Comparison of ENCODE assay signal across 20 cellular contexts in genomic region chr21:38838598-38839369, GRCh38. TPM values are rescaled to one million over a fixed set of nuclear protein-coding genes. Genes with fewer than 3 reads are reported as not detected.
A peak's percentile ranks its signal among the peaks of the same experiment; 100 is the strongest.
DNase-seq lines count a peak whose midpoint lies in the region; ATAC-seq, FAIRE-seq and TF ChIP-seq lines count a peak whose summit lies in the region.
"Had no signal": no experiment of that assay in that cellular context is flagged by ENCODE, and none has a peak within 500 bp of the region (broad histone marks: within the 10 kb centered on the region; RNA-seq: fewer than 3 reads in every experiment).

No MANE protein-coding gene starts in this region.

- H3K9ac ChIP-seq in mammary epithelial cell (ENCODE audit: insufficient read depth, low read length) (no peak overlapping the region), HepG2 (ENCODE audit: insufficient read depth, low read depth, low read length) (no peak overlapping the region)

- H3K4me1 ChIP-seq in breast epithelium (no peaks in the 10 kb centered on the region), mammary epithelial cell (ENCODE audit: insufficient read depth, low read length) (peaks cover 33% of the 10 kb centered on the region), HepG2 (ENCODE audit: insufficient read depth, low read length) (peaks cover 41% of the 10 kb centered on the region), vagina (peaks cover 29% of the 10 kb centered on the region), thyroid gland (no peaks in the 10 kb centered on the region)
- H3K4me1 ChIP-seq: prostate gland, spleen had no signal

- H2AFZ ChIP-seq in mammary epithelial cell (ENCODE audit: low read depth, low read length), result no peak overlapping the region
- H2AFZ ChIP-seq in HepG2 (ENCODE audit: low read length), result no peak overlapping the region

- TF ChIP-seq RAD21 in HepG2 (CRISPR knock-in tag; IDR thresholded peaks at IDR 0.05), result no peak

- WGBS in mammary epithelial cell (ENCODE audit: low coverage, missing lambda C conversion rate), result 96% methylated on average over 11 of the region's 12 CpGs
- 54% methylated on average over 9 of the region's 12 CpGs for WGBS in HepG2 (ENCODE audit: low lambda C conversion rate)
- 81 to 90% methylated on average over 12 of the region's 12 CpGs for WGBS in thyroid gland, 2 donors

- BruUV-seq in MCF 10A (replicated peaks; lab: Mats Ljungman, UMichigan), result no TSS peak
- no TSS peak for BruUV-seq in mammary epithelial cell (replicated peaks; lab: Mats Ljungman, UMichigan)
- BruUV-seq in HepG2 (replicated peaks; lab: Mats Ljungman, UMichigan), result no TSS peak

- POLR2A ChIA-PET in MCF 10A (lab: Yijun Ruan, JAX) (interaction anchor here (0.7 to 4.0 kb wide), 24 partner anchors 9 to 210 kb away, joined by 3 to 28 read pairs (median 4); no protein-coding TSS in a partner anchor), HepG2 (lab: Yijun Ruan, JAX) (no interaction called here)

- H3K9me3 ChIP-seq in breast epithelium (no peaks in the 10 kb centered on the region), mammary epithelial cell (replicated peaks; ENCODE audit: insufficient read depth, low read length) (no peaks in the 10 kb centered on the region), HepG2 (ENCODE audit: low read length) (0 out of 2 replicates have a peak, but pooled peaks cover 5% of the 10 kb centered on the region), vagina (no peaks in the 10 kb centered on the region), thyroid gland (no peaks in the 10 kb centered on the region)
- H3K9me3 ChIP-seq: prostate gland, spleen, stomach had no signal

- H3K4me3 ChIP-seq in breast epithelium (no peak overlapping the region), mammary epithelial cell (replicated peaks in 1 of 3; ENCODE audit: insufficient read depth in 1 of 3, low read depth in 2 of 3, low read length in 3 of 3) (no peak overlapping the region), HepG2 (replicated peaks in 1 of 3; ENCODE audit: insufficient read depth in 1 of 3, low read depth in 2 of 3, low read length in 3 of 3) (no peak overlapping the region), vagina (no peak overlapping the region), thyroid gland (replicated peaks in 1 of 3) (no peak overlapping the region)
- H3K4me3 ChIP-seq: prostate gland, spleen, stomach had no signal

- H3K27ac Mint-ChIP-seq in MCF 10A (ENCODE audit: low read depth, unreplicated experiment), result peak overlapping the region; percentile 88

- DNase-seq in MCF 10A (ENCODE audit: unreplicated experiment), result no peak
- no peak for DNase-seq in breast epithelium (ENCODE audit: low spot score in 2 of 2)
- DNase-seq in mammary epithelial cell, result no peak
- no peak for DNase-seq in HepG2 (ENCODE audit: low spot score)
- peak; percentile 81 to 93 for DNase-seq in vagina (ENCODE audit: extremely low spot score in 2 of 2)
- DNase-seq in middle frontal gyrus (ENCODE audit: extremely low spot score, low spot score), result no peak
- no peak for DNase-seq in thyroid gland
- DNase-seq: activated CD4-positive, alpha-beta T cell treated with anti-CD3 and anti-CD28 coated beads, Interleukin-2, amount 50 U/mL, for 4 hours; activated gamma-delta T cell; C1 segment of cervical spinal cord; NCI-H1436; NCI-H524 treated with DMSO at 0.1 percent for 48 hours; Right ventricle myocardium superior; spleen; stimulated activated CD4-positive, alpha-beta T cell treated with anti-CD3 and anti-CD28 coated beads, Interleukin-4, amount 100 ng/mL, for 24 hours; stomach had no signal

- TF ChIP-seq POLR2A in breast epithelium (IDR thresholded peaks at IDR 0.05), result no peak
- TF ChIP-seq POLR2A in HepG2 (IDR thresholded peaks at IDR 0.05; ENCODE audit: insufficient read depth in 1 of 2, low read depth in 2 of 2, low read length in 2 of 2), result no peak
- TF ChIP-seq POLR2A in vagina (IDR thresholded peaks at IDR 0.05), result no peak
- no peak for TF ChIP-seq POLR2A in thyroid gland (IDR thresholded peaks at IDR 0.05)

- no peak overlapping the region for H3K27ac ChIP-seq in breast epithelium
- H3K27ac ChIP-seq in mammary epithelial cell (ENCODE audit: insufficient read depth, low read depth, low read length), result peak overlapping the region; percentile 96
- H3K27ac ChIP-seq in HepG2 (ENCODE audit: extremely low read length, insufficient read depth, low read length), result no peak overlapping the region
- peak overlapping the region; percentile 54 for H3K27ac ChIP-seq in vagina
- H3K27ac ChIP-seq in thyroid gland, result no peak overlapping the region
- H3K27ac ChIP-seq: prostate gland, spleen had no signal

- no peaks in the 10 kb centered on the region for H3K27me3 ChIP-seq in breast epithelium
- H3K27me3 ChIP-seq in mammary epithelial cell (ENCODE audit: insufficient read depth, low read length), result no peaks in the 10 kb centered on the region
- no peaks in the 10 kb centered on the region for H3K27me3 ChIP-seq in HepG2 (ENCODE audit: control insufficient read depth in 1 of 2, insufficient read depth in 2 of 2, low read length in 2 of 2)
- H3K27me3 ChIP-seq in vagina, result no peaks in the 10 kb centered on the region
- no peaks in the 10 kb centered on the region for H3K27me3 ChIP-seq in thyroid gland
- H3K27me3 ChIP-seq: spleen, stomach had no signal

- no peaks in the 10 kb centered on the region for H3K9me3 Mint-ChIP-seq in MCF 10A (ENCODE audit: unreplicated experiment)
- H3K9me3 Mint-ChIP-seq: neural crest cell had no signal

- H3K4me3 Mint-ChIP-seq in MCF 10A (ENCODE audit: unreplicated experiment), result peak overlapping the region; percentile 15
- H3K4me3 Mint-ChIP-seq: neural crest cell had no signal

- peak; percentile 58 for ATAC-seq in HepG2
- ATAC-seq in HG03457 (IDR thresholded peaks at IDR 0.05; ENCODE audit: unreplicated experiment), result no peak

- dilution Hi-C loops in mammary epithelial cell (cut with HindIII; ENCODE audit: low sequenced_read_pairs), result no loop called here

- H3K4me2 ChIP-seq in mammary epithelial cell (ENCODE audit: insufficient read depth, low read depth, low read length) (no peak overlapping the region), HepG2 (ENCODE audit: low read depth, low read length) (no peak overlapping the region)

- no peaks in the 10 kb centered on the region for H4K20me1 ChIP-seq in mammary epithelial cell (ENCODE audit: insufficient read depth, low read length)
- no peaks in the 10 kb centered on the region for H4K20me1 ChIP-seq in HepG2 (ENCODE audit: insufficient read depth, low read length)

- H3K36me3 ChIP-seq in breast epithelium, result no peaks in the 10 kb centered on the region
- H3K36me3 ChIP-seq in mammary epithelial cell (ENCODE audit: insufficient read depth, low read length), result no peaks in the 10 kb centered on the region
- no peaks in the 10 kb centered on the region for H3K36me3 ChIP-seq in HepG2 (replicated peaks in 1 of 2; ENCODE audit: control insufficient read depth in 1 of 2, insufficient read depth in 2 of 2, low read length in 2 of 2)
- H3K36me3 ChIP-seq in vagina, result no peaks in the 10 kb centered on the region
- H3K36me3 ChIP-seq in thyroid gland, result no peaks in the 10 kb centered on the region
- H3K36me3 ChIP-seq: prostate gland, spleen, stomach had no signal

- H3K36me3 Mint-ChIP-seq in MCF 10A (ENCODE audit: insufficient read depth, unreplicated experiment), result no peaks in the 10 kb centered on the region

- H3K79me2 ChIP-seq in mammary epithelial cell (ENCODE audit: insufficient read depth, low read length) (no peaks in the 10 kb centered on the region), HepG2 (ENCODE audit: insufficient read depth, low read length) (no peaks in the 10 kb centered on the region)

- TF ChIP-seq CTCF in MCF 10A (IDR thresholded peaks at IDR 0.05; ENCODE audit: unreplicated experiment) (no peak), breast epithelium (IDR thresholded peaks at IDR 0.05) (no peak), mammary epithelial cell (conservative IDR thresholded peaks at IDR 0.05 in 1 of 2, IDR thresholded peaks at IDR 0.05 in 1 of 2; ENCODE audit: extremely low read depth in 1 of 2, insufficient read depth in 1 of 2, low read depth in 1 of 2, low read length in 2 of 2) (no peak), HepG2 (CRISPR knock-in tag; IDR thresholded peaks at IDR 0.05) (no peak), vagina (IDR thresholded peaks at IDR 0.05) (no peak), thyroid gland (IDR thresholded peaks at IDR 0.05) (no peak)

- CTCF ChIA-PET in MCF 10A (lab: Yijun Ruan, JAX), result interaction anchor here (0.6 to 2.2 kb wide), 7 partner anchors 12 to 1138 kb away, joined by 3 to 6 read pairs (median 3); no protein-coding TSS in a partner anchor
- CTCF ChIA-PET in mammary epithelial cell (lab: Charles Lee; ENCODE audit: low non-redundant PET), result no interaction called here
- CTCF ChIA-PET in HepG2 (lab: Yijun Ruan, JAX; ENCODE audit: low intra/inter-chr PET ratio, low total read pairs), result no interaction called here

- no peaks in the 10 kb centered on the region for H3K27me3 Mint-ChIP-seq in MCF 10A (ENCODE audit: insufficient read depth, unreplicated experiment)

- TF ChIP-seq EP300 in HepG2 (IDR thresholded peaks at IDR 0.05; ENCODE audit: low read depth in 2 of 2, low read length in 2 of 2) (no peak), HepG2 (CRISPR knock-in tag; IDR thresholded peaks at IDR 0.05; ENCODE audit: borderline replicate concordance) (no peak)

- in situ Hi-C loops in mammary epithelial cell (cut with MboI; ENCODE audit: low sequenced_read_pairs in 2 of 2), result no loop called here
- in situ Hi-C loops in HepG2 (cut with HindIII; ENCODE audit: extremely low pct_ligation_motif_present, low pct_unique_long_range_greater_than_20kb), result no loop called here

- no peak for FAIRE-seq in HepG2 (lab: Jason Lieb, UNC)
- FAIRE-seq: urothelium cell line had no signal

- intact Hi-C loops in MCF 10A (cut with micrococcal nuclease), result loop anchor here (1.0 to 2.0 kb wide), 2 partner anchors 7 to 28 kb away; no protein-coding TSS in a partner anchor
- intact Hi-C loops in breast epithelium (cut with DNase I; ENCODE audit: low total_unique reads), result no loop called here
- intact Hi-C loops in mammary epithelial cell (cut with micrococcal nuclease), result loop anchor here (1.0 to 2.0 kb wide), 2 partner anchors 66 to 74 kb away; no protein-coding TSS in a partner anchor
- intact Hi-C loops in HepG2 (cut with micrococcal nuclease; ENCODE audit: unreplicated experiment), result no loop called here
- intact Hi-C loops in vagina (cut with DNase I), result no loop called here
- intact Hi-C loops in thyroid gland (cut with DNase I), result no loop called here

- H3K4me1 Mint-ChIP-seq in MCF 10A (ENCODE audit: insufficient read depth, unreplicated experiment), result peaks cover 38% of the 10 kb centered on the region
- H3K4me1 Mint-ChIP-seq: neural crest cell had no signal

RNA-seq across cellular contexts. Expression of gene ETS2, which starts 33.1 kb away (rescaled TPM):
- total RNA-seq in MCF 10A (2022), result 109 and 126 TPM in 2 replicates
- total RNA-seq in breast epithelium, result 10 to 100 TPM; 48.0 to 60.0 (median 57.5) TPM
- total RNA-seq in mammary epithelial cell, result 10 to 100 TPM; 60.3 to 62.3 TPM
- 21.9 TPM for polyA plus RNA-seq in mammary epithelial cell
- polyA minus RNA-seq in mammary epithelial cell, result 27.6 TPM
- total RNA-seq in HepG2 (2016; rRNA removed; fragmentation: Illumina TruSeq; extraction: Trizol), result 24.6 and 28.2 TPM in 2 replicates
- 3.8 and 4.0 TPM in 2 replicates for total RNA-seq in HepG2 (2016; cell fraction: cytosol; rRNA removed; fragmentation: Illumina TruSeq; extraction: Trizol; ENCODE audit: low read depth)
- total RNA-seq in HepG2 (2016; cell fraction: insoluble cytoplasmic fraction; rRNA removed; fragmentation: Illumina TruSeq; extraction: Trizol), result 23.9 and 25.8 TPM in 2 replicates
- total RNA-seq in HepG2 (2016; cell fraction: membrane; rRNA removed; fragmentation: Illumina TruSeq; extraction: Trizol), result 12.7 and 13.7 TPM in 2 replicates
- 18.7 and 22.0 TPM in 2 replicates for total RNA-seq in HepG2 (2016; cell fraction: nucleus; rRNA removed; fragmentation: Illumina TruSeq; extraction: Trizol)
- polyA plus RNA-seq in HepG2 (2011; rRNA removed), result 64.4 and 71.4 TPM in 2 replicates
- 35.2 and 41.5 TPM in 2 replicates for polyA plus RNA-seq in HepG2 (2011; cell fraction: cytosol; rRNA removed)
- 84.4 and 87.5 TPM in 2 replicates for polyA plus RNA-seq in HepG2 (2011; cell fraction: nucleus; rRNA removed)
- 88.7 and 93.9 TPM in 2 replicates for polyA plus RNA-seq in HepG2 (2012)
- polyA plus RNA-seq in HepG2 (2016; cell fraction: cytosol; fragmentation: Illumina TruSeq; extraction: Trizol; ENCODE audit: low read depth), result 4.9 and 5.3 TPM in 2 replicates
- polyA plus RNA-seq in HepG2 (2016; cell fraction: insoluble cytoplasmic fraction; fragmentation: Illumina TruSeq; extraction: Trizol; ENCODE audit: low read depth), result 32.4 and 34.7 TPM in 2 replicates
- polyA plus RNA-seq in HepG2 (2016; cell fraction: membrane; fragmentation: Illumina TruSeq; extraction: Trizol; ENCODE audit: low read depth), result 11.1 and 13.2 TPM in 2 replicates
- 37.6 and 39.9 TPM in 2 replicates for polyA plus RNA-seq in HepG2 (2016; cell fraction: nucleus; fragmentation: Illumina TruSeq; extraction: Trizol; ENCODE audit: insufficient read depth, low read depth)
- polyA minus RNA-seq in HepG2 (2011; rRNA and poly(A)+ RNA removed; ENCODE audit: low replicate concordance), result 29.2 and 54.2 TPM in 2 replicates
- polyA minus RNA-seq in HepG2 (2011; cell fraction: cytosol; rRNA and poly(A)+ RNA removed), result 54.7 and 59.7 TPM in 2 replicates
- polyA minus RNA-seq in HepG2 (2011; cell fraction: nucleus; rRNA and poly(A)+ RNA removed), result 39.1 and 52.8 TPM in 2 replicates
- total RNA-seq in vagina, result 134 TPM
- total RNA-seq in thyroid gland, result 10 to 100 TPM; 36.6 to 92.2 (median 56.3) TPM

Comparison
In these comparisons a context has a peak if more than half of its experiments do, and no peak if none do; other contexts are left out.
1. H3K27ac ChIP-seq: peak in mammary epithelial cell (single experiment) and vagina (single experiment); none in breast epithelium (0 of 2), HepG2 (single experiment) and thyroid gland (0 of 3).
2. intact Hi-C loops: an anchor here in MCF 10A (1.0 to 2.0 kb wide) and mammary epithelial cell (1.0 to 2.0 kb wide); none called in breast epithelium, HepG2, vagina and thyroid gland.
3. DNase-seq: peak in vagina (2 of 2); none in MCF 10A (single experiment), breast epithelium (0 of 2), mammary epithelial cell (single experiment), HepG2 (single experiment), middle frontal gyrus (single experiment) and thyroid gland (0 of 2).